Comparison of ENCODE assay signal across 9 cellular contexts in the genomic region with DNA sequence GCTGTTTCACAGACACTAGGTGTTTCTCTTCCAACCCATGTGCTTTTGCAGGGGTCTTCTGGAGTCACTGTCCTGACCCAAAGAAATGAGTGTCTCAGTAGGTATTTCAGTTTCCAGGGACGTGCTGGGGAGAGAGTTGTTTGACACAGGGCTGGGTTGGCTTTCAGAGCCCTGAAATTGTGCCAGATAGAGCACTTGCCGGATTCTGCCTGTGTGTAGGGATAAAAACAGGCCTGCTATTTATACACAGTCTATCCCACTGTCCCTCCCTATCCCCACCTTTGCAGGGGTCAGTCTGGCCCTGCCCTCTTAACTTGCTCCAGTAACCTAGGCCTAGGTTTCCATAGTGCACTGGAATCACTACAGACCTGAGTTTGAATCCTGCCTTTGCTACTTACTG. TPM values are rescaled to one million over a fixed set of nuclear protein-coding genes. Genes with fewer than 3 reads are reported as not detected.
DNase-seq lines count a peak whose midpoint lies in the region; ATAC-seq and TF ChIP-seq lines count a peak whose summit lies in the region.
"Had no signal": no experiment of that assay in that cellular context is flagged by ENCODE, and none has a peak within 500 bp of the region (broad histone marks: within the 10 kb centered on the region; RNA-seq: fewer than 3 reads in every experiment).

No MANE protein-coding gene starts in this region.

- H2BK12ac ChIP-seq in mesenchymal stem cell (ENCODE audit: low read length in 2 of 2), result no peak overlapping the region

- H3K36me3 ChIP-seq in mammary epithelial cell (ENCODE audit: insufficient read depth, low read length) (peaks cover 10% of the 10 kb centered on the region), mesenchymal stem cell (ENCODE audit: control insufficient read depth in 1 of 2, insufficient read depth in 2 of 2, low read depth in 1 of 2, low read length in 2 of 2) (peaks cover 2% of the 10 kb centered on the region in 2 experiments), transverse colon (no peaks in the 10 kb centered on the region)

- no peak overlapping the region for H2BK5ac ChIP-seq in mesenchymal stem cell (ENCODE audit: low read depth, low read length, poor library complexity, severe bottlenecking)

- dilution Hi-C loops in mammary epithelial cell (cut with HindIII; ENCODE audit: low sequenced_read_pairs), result loop anchor here (5.0 kb wide), 2 partner anchors 35 to 85 kb away; no protein-coding TSS in a partner anchor

- H2BK15ac ChIP-seq in mesenchymal stem cell (ENCODE audit: low read depth, poor library complexity, severe bottlenecking), result no peak overlapping the region

- peaks cover 50% of the 10 kb centered on the region for H3K4me1 Mint-ChIP-seq in activated T-cell treated with anti-CD3 and anti-CD28 coated beads, Interleukin-2, amount 50 U/mL, for 72 hours (ENCODE audit: low read depth)

- no peaks in the 10 kb centered on the region for H3K27me3 Mint-ChIP-seq in activated T-cell treated with anti-CD3 and anti-CD28 coated beads, Interleukin-2, amount 50 U/mL, for 72 hours (ENCODE audit: low read depth)

- peaks cover 56% of the 10 kb centered on the region for H3K4me1 ChIP-seq in mammary epithelial cell (ENCODE audit: insufficient read depth, low read length)
- H3K4me1 ChIP-seq in mesenchymal stem cell (ENCODE audit: control insufficient read depth, insufficient read depth, low read depth, low read length), result peaks cover 12% of the 10 kb centered on the region
- H3K4me1 ChIP-seq in transverse colon, result peaks cover 19 to 57% (median 38%) of the 10 kb centered on the region in 4 donors

- WGBS in mammary epithelial cell (ENCODE audit: low coverage, missing lambda C conversion rate), result 5% methylated on average over 2 of the region's 2 CpGs
- whole genome bisulfite sequencing in mesenchymal stem cell, result 73% methylated on average over 2 of the region's 2 CpGs
- WGBS in transverse colon (ENCODE audit: low coverage in 1 of 2), 2 donors, result 0 to 22% methylated on average over 1 to 2 of the region's 2 CpGs

- no peak overlapping the region for H2BK120ac ChIP-seq in mesenchymal stem cell (ENCODE audit: low read depth, low read length)

- H3K79me1 ChIP-seq in mesenchymal stem cell (replicated peaks; ENCODE audit: low read length, poor library complexity, severe bottlenecking), result peaks cover 3% of the 10 kb centered on the region

- H3K9ac ChIP-seq in mammary epithelial cell (ENCODE audit: insufficient read depth, low read length) (peak overlapping the region; percentile 77), mesenchymal stem cell (ENCODE audit: low read length) (peak overlapping the region; percentile 73)

- DNase-seq in activated T-cell treated with anti-CD3 and anti-CD28 coated beads, Interleukin-2, amount 50 U/mL, for 72 hours, result no peak
- DNase-seq in activated T-cell treated with anti-CD3 and anti-CD28 coated beads for 4 hours, result no peak
- DNase-seq in mammary epithelial cell, result no peak
- no peak for DNase-seq in mesenchymal stem cell
- DNase-seq in transverse colon, result no peak
- DNase-seq in islet precursor cell, result no peak
- no peak for DNase-seq in activated gamma-delta T cell (lab: John Stamatoyannopoulos, UW)

- H2AFZ ChIP-seq in mammary epithelial cell (ENCODE audit: low read depth, low read length), result peak overlapping the region; percentile 56
- H2AFZ ChIP-seq in mesenchymal stem cell (ENCODE audit: low read depth, low read length), result no peak overlapping the region

- H3K4me2 ChIP-seq in mammary epithelial cell (ENCODE audit: insufficient read depth, low read depth, low read length) (peak overlapping the region; percentile 63), mesenchymal stem cell (ENCODE audit: low read length, poor library complexity, severe bottlenecking) (no peak overlapping the region)

- H3K27ac ChIP-seq in mammary epithelial cell (ENCODE audit: insufficient read depth, low read depth, low read length) (peak overlapping the region; percentile 90), mesenchymal stem cell (ENCODE audit: low read length, poor library complexity, severe bottlenecking) (no peak overlapping the region), transverse colon (peak overlapping the region; percentile 86 to 95 (median 90))
- H3K27ac ChIP-seq: SJSA1 had no signal

- TF ChIP-seq POLR2A in transverse colon (IDR thresholded peaks at IDR 0.05), result no peak

- H3K27ac Mint-ChIP-seq in activated T-cell treated with anti-CD3 and anti-CD28 coated beads, Interleukin-2, amount 50 U/mL, for 72 hours, result no peak overlapping the region

- peaks cover 44% of the 10 kb centered on the region for H3K79me2 ChIP-seq in mammary epithelial cell (ENCODE audit: insufficient read depth, low read length)

- no peak overlapping the region for H3K14ac ChIP-seq in mesenchymal stem cell (ENCODE audit: low read length in 2 of 2)

- H4K8ac ChIP-seq in mesenchymal stem cell (ENCODE audit: low read length), result no peak overlapping the region

- H3K9me3 ChIP-seq in mammary epithelial cell (replicated peaks; ENCODE audit: insufficient read depth, low read length) (no peaks in the 10 kb centered on the region), mesenchymal stem cell (ENCODE audit: control insufficient read depth, low read length) (no peaks in the 10 kb centered on the region), transverse colon (no peaks in the 10 kb centered on the region)
- H3K9me3 ChIP-seq: SJSA1 had no signal

- no peaks in the 10 kb centered on the region for H3K27me3 ChIP-seq in mammary epithelial cell (ENCODE audit: insufficient read depth, low read length)
- no peaks in the 10 kb centered on the region for H3K27me3 ChIP-seq in mesenchymal stem cell (ENCODE audit: control insufficient read depth in 1 of 2, insufficient read depth in 1 of 2, low read length in 2 of 2)
- no peaks in the 10 kb centered on the region for H3K27me3 ChIP-seq in transverse colon
- H3K27me3 ChIP-seq: SJSA1 had no signal

- H3K4me3 ChIP-seq in mammary epithelial cell (replicated peaks in 1 of 3; ENCODE audit: insufficient read depth in 1 of 3, low read depth in 2 of 3, low read length in 3 of 3) (peak overlapping the region in 1 of 3 experiments; percentile 81), mesenchymal stem cell (ENCODE audit: insufficient read depth in 1 of 2, low read depth in 1 of 2, low read length in 2 of 2) (peak overlapping the region in 1 of 2 experiments; percentile 81), transverse colon (no peak overlapping the region)

- BruUV-seq in mammary epithelial cell (replicated peaks; lab: Mats Ljungman, UMichigan), result no TSS peak

- H3K4me3 Mint-ChIP-seq in activated T-cell treated with anti-CD3 and anti-CD28 coated beads, Interleukin-2, amount 50 U/mL, for 72 hours, result peak overlapping the region; percentile 60 to 72

- intact Hi-C loops in mammary epithelial cell (cut with micrococcal nuclease) (no loop called here), transverse colon (cut with DNase I; ENCODE audit: low total_unique reads) (loop anchor here (10.0 kb wide), 1 partner anchor 173 kb away; a partner anchor contains a TSS)

- H3K23ac ChIP-seq in mesenchymal stem cell (ENCODE audit: low read length in 2 of 2), result no peak overlapping the region

- H2AK5ac ChIP-seq in mesenchymal stem cell (ENCODE audit: low read length, severe bottlenecking), result no peak overlapping the region

- TF ChIP-seq CTCF in mammary epithelial cell (conservative IDR thresholded peaks at IDR 0.05 in 1 of 2, IDR thresholded peaks at IDR 0.05 in 1 of 2; ENCODE audit: extremely low read depth in 1 of 2, insufficient read depth in 1 of 2, low read depth in 1 of 2, low read length in 2 of 2) (no peak), transverse colon (IDR thresholded peaks at IDR 0.05) (no peak)

- no peak for TF ChIP-seq EP300 in transverse colon (IDR thresholded peaks at IDR 0.05; ENCODE audit: low read depth)

- H4K91ac ChIP-seq in mesenchymal stem cell (ENCODE audit: low read length), result no peak overlapping the region

- no peaks in the 10 kb centered on the region for H3K9me3 Mint-ChIP-seq in activated T-cell treated with anti-CD3 and anti-CD28 coated beads, Interleukin-2, amount 50 U/mL, for 72 hours

- H4K20me1 ChIP-seq in mammary epithelial cell (ENCODE audit: insufficient read depth, low read length), result no peaks in the 10 kb centered on the region

- H3K18ac ChIP-seq in mesenchymal stem cell (ENCODE audit: low read depth in 1 of 2, low read length in 2 of 2), result no peak overlapping the region

- ATAC-seq in activated T-cell treated with anti-CD3 and anti-CD28 coated beads, Interleukin-2, amount 50 U/mL, for 72 hours (replicated peaks in 1 of 2), result no peak
- ATAC-seq in GM21576 (IDR thresholded peaks at IDR 0.05; ENCODE audit: unreplicated experiment), result no peak

- in situ Hi-C loops in mammary epithelial cell (cut with MboI; ENCODE audit: low sequenced_read_pairs in 2 of 2), result no loop called here
- in situ Hi-C loops in transverse colon (cut with MboI; ENCODE audit: low pct_ligation_motif_present in 1 of 4, low pct_unique_long_range_greater_than_20kb in 1 of 4, low sequenced_read_pairs in 3 of 4), result no loop called here

- H3K36me3 Mint-ChIP-seq in activated T-cell treated with anti-CD3 and anti-CD28 coated beads, Interleukin-2, amount 50 U/mL, for 72 hours (ENCODE audit: insufficient read depth in 2 of 2), result peaks cover 2% of the 10 kb centered on the region in 2 donors

- H3K4ac ChIP-seq in mesenchymal stem cell (ENCODE audit: low read depth in 1 of 2, low read length in 2 of 2), result no peak overlapping the region

- CTCF ChIA-PET in mammary epithelial cell (lab: Charles Lee; ENCODE audit: low non-redundant PET), result interaction anchor here (0.5 to 2.5 kb wide), 7 partner anchors 24 to 372 kb away, joined by 3 to 18 read pairs (median 7); no protein-coding TSS in a partner anchor

RNA-seq across cellular contexts. Expression of a gene that starts 1.0 kb away (rescaled TPM):
- 10 to 100 TPM in 1 of 2 donors, 1 to 10 TPM in 1; 9.6 to 13.6 TPM for total RNA-seq in activated T-cell treated with anti-CD3 and anti-CD28 coated beads, Interleukin-2, amount 50 U/mL, for 72 hours
- 100 to 1,000 TPM in 1 of 2 donors, 10 to 100 TPM in 1; 32.5 to 116 TPM for total RNA-seq in mammary epithelial cell
- polyA plus RNA-seq in mammary epithelial cell, result 31.9 TPM
- polyA minus RNA-seq in mammary epithelial cell, result 38.5 TPM
- polyA plus RNA-seq in mesenchymal stem cell (2013, experiment 1 of 2), result 5.8 TPM
- 5.7 TPM for polyA plus RNA-seq in mesenchymal stem cell (2013, experiment 2 of 2)
- total RNA-seq in transverse colon, result 10 to 100 TPM; 10.5 to 40.0 (median 35.6) TPM

RNA-seq across cellular contexts. Expression of a gene that starts 12.6 kb away (rescaled TPM):
- total RNA-seq in activated T-cell treated with anti-CD3 and anti-CD28 coated beads, Interleukin-2, amount 50 U/mL, for 72 hours, result under 1 TPM; 0.07 to 0.56 TPM
- total RNA-seq in mammary epithelial cell, result under 1 TPM; under 0.01 to 0.54 TPM
- 0.07 TPM for polyA plus RNA-seq in mammary epithelial cell
- polyA minus RNA-seq in mammary epithelial cell, result not detected
- polyA plus RNA-seq in mesenchymal stem cell (2013, experiment 1 of 2), result not detected
- not detected for polyA plus RNA-seq in mesenchymal stem cell (2013, experiment 2 of 2)
- total RNA-seq in transverse colon, result 1 to 10 TPM in 1 of 4 donors, under 1 TPM in 2, not detected in 1; 0.48 to 3.0 (median 0.82) TPM
- total RNA-seq: SJSA1 had no signal

RNA-seq across cellular contexts. Expression of a gene that starts 44.5 kb away (rescaled TPM):
- 10 to 100 TPM; 56.3 to 57.9 TPM for total RNA-seq in activated T-cell treated with anti-CD3 and anti-CD28 coated beads, Interleukin-2, amount 50 U/mL, for 72 hours
- total RNA-seq in mammary epithelial cell (10 to 100 TPM; 64.0 to 65.0 TPM), transverse colon (100 to 1,000 TPM in 2 of 4 donors, 10 to 100 TPM in 2; 72.9 to 230 (median 98.4) TPM)
- 92.4 TPM for polyA plus RNA-seq in mammary epithelial cell
- polyA minus RNA-seq in mammary epithelial cell, result 130 TPM
- 289 TPM for polyA plus RNA-seq in mesenchymal stem cell (2013, experiment 1 of 2)
- 256 TPM for polyA plus RNA-seq in mesenchymal stem cell (2013, experiment 2 of 2)

RNA-seq across cellular contexts. Expression of a gene that starts 54.3 kb away (rescaled TPM):
- total RNA-seq in activated T-cell treated with anti-CD3 and anti-CD28 coated beads, Interleukin-2, amount 50 U/mL, for 72 hours, result 100 to 1,000 TPM; 122 to 140 TPM
- total RNA-seq in mammary epithelial cell, result 10 to 100 TPM; 61.2 to 83.3 TPM
- polyA plus RNA-seq in mammary epithelial cell, result 33.0 TPM
- polyA minus RNA-seq in mammary epithelial cell, result 131 TPM
- 32.8 TPM for polyA plus RNA-seq in mesenchymal stem cell (2013, experiment 1 of 2)
- polyA plus RNA-seq in mesenchymal stem cell (2013, experiment 2 of 2), result 31.5 TPM
- 100 to 1,000 TPM; 113 to 212 (median 164) TPM for total RNA-seq in transverse colon
